In genomic region chr13:113742000-113742441, GRCh38 we compare ENCODE assay signal across 8 cellular contexts. TPM values are rescaled to one million over a fixed set of nuclear protein-coding genes. Genes with fewer than 3 reads are reported as not detected.
DNase-seq lines count a peak whose midpoint lies in the region; ATAC-seq and TF ChIP-seq lines count a peak whose summit lies in the region.

No MANE protein-coding gene starts in this region.

- no peak for TF ChIP-seq POLR2A in HCT116 (IDR thresholded peaks at IDR 0.05; ENCODE audit: borderline replicate concordance, extremely low read depth, insufficient read depth, insufficient read length)

- TF ChIP-seq RAD21 in HCT116 (IDR thresholded peaks at IDR 0.05; ENCODE audit: low read depth) = peak; percentile 31; the same call in 1 of the 2 replicates

- no peaks in the 10 kb centered on the region for H3K36me3 Mint-ChIP-seq in CD14-positive monocyte
- H3K36me3 Mint-ChIP-seq in endodermal cell (ENCODE audit: low read depth) = no peaks in the 10 kb centered on the region

- H3K9ac ChIP-seq in HCT116 (ENCODE audit: low read length) (no peak overlapping the region), endodermal cell (ENCODE audit: extremely low read depth, low read length, poor library complexity, severe bottlenecking) (no peak overlapping the region), neuronal stem cell (ENCODE audit: low read depth, low read length, poor library complexity) (peak overlapping the region; percentile 0)

- H2BK120ac ChIP-seq in neuronal stem cell (ENCODE audit: low read depth, low read length) = peak overlapping the region; percentile 44

- H3K27ac Mint-ChIP-seq in CD14-positive monocyte = peak overlapping the region in 1 of 7 donors; percentile 21
- H3K27ac Mint-ChIP-seq in endodermal cell = no peak overlapping the region

- no peaks in the 10 kb centered on the region for H3K9me3 ChIP-seq in HCT116 (ENCODE audit: control insufficient read depth in 1 of 2, insufficient read depth in 1 of 2, low read depth in 1 of 2, low read length in 2 of 2)
- no peaks in the 10 kb centered on the region for H3K9me3 ChIP-seq in RWPE2 (ENCODE audit: severe bottlenecking)
- no peaks in the 10 kb centered on the region for H3K9me3 ChIP-seq in endodermal cell (ENCODE audit: control insufficient read depth, low read length)
- no peaks in the 10 kb centered on the region for H3K9me3 ChIP-seq in neuronal stem cell (replicated peaks in 1 of 2; ENCODE audit: control insufficient read depth in 2 of 2, insufficient read depth in 1 of 2, low read depth in 1 of 2, low read length in 2 of 2)
- H3K9me3 ChIP-seq in effector memory CD4-positive, alpha-beta T cell (ENCODE audit: control insufficient read depth, low read length) = no peaks in the 10 kb centered on the region

- H3K79me1 ChIP-seq in neuronal stem cell (ENCODE audit: low read depth, low read length) = peaks cover 2% of the 10 kb centered on the region

- H2AFZ ChIP-seq in HCT116 (ENCODE audit: low read depth, low read length, poor library complexity, severe bottlenecking) = no peak overlapping the region
- H2AFZ ChIP-seq in neuronal stem cell (ENCODE audit: low read length) = peak overlapping the region; percentile 4

- no peak overlapping the region for H3K27ac ChIP-seq in HCT116 (ENCODE audit: low read depth, low read length)
- no peak overlapping the region for H3K27ac ChIP-seq in RWPE2 (ENCODE audit: poor library complexity, severe bottlenecking)
- H3K27ac ChIP-seq in endodermal cell (ENCODE audit: low read depth, low read length) = no peak overlapping the region
- no peak overlapping the region for H3K27ac ChIP-seq in neuronal stem cell (replicated peaks; ENCODE audit: low read length)
- no peak overlapping the region for H3K27ac ChIP-seq in effector memory CD4-positive, alpha-beta T cell (ENCODE audit: insufficient read depth, low read length, poor library complexity, severe bottlenecking)

- no TSS peak for BruUV-seq in HCT116 (replicated peaks; lab: Mats Ljungman, UMichigan)

- no peak overlapping the region for H3K14ac ChIP-seq in neuronal stem cell (ENCODE audit: low read length)

- peaks cover 0 to 2% (median 0%) of the 10 kb centered on the region in 7 donors for H3K9me3 Mint-ChIP-seq in CD14-positive monocyte
- H3K9me3 Mint-ChIP-seq in endodermal cell = no peaks in the 10 kb centered on the region

- intact Hi-C loops in CD14-positive monocyte (cut with micrococcal nuclease) (no loop called here), HCT116 (cut with micrococcal nuclease) (no loop called here)

- POLR2A ChIA-PET in HCT116 (lab: Charles Lee) = no interaction called here

- CTCF ChIA-PET in HCT116 (lab: Charles Lee) = interaction anchor here (1.1 kb wide), 1 partner anchor 484 kb away, joined by 3 read pairs; no protein-coding TSS in a partner anchor

- H3K4ac ChIP-seq in neuronal stem cell (ENCODE audit: low read length) = no peak overlapping the region

- no peak overlapping the region for H2BK15ac ChIP-seq in neuronal stem cell (ENCODE audit: low read length)

- H3K9me2 ChIP-seq in HCT116 (ENCODE audit: insufficient read depth) = no peaks in the 10 kb centered on the region

- H3K18ac ChIP-seq in neuronal stem cell (ENCODE audit: low read length) = no peak overlapping the region

- H3K36me3 ChIP-seq in HCT116 (ENCODE audit: control insufficient read depth in 1 of 2, insufficient read depth in 2 of 2, low read length in 2 of 2) (no peaks in the 10 kb centered on the region), RWPE2 (ENCODE audit: low read depth) (no peaks in the 10 kb centered on the region), endodermal cell (ENCODE audit: control insufficient read depth, insufficient read depth, low read length) (no peaks in the 10 kb centered on the region), neuronal stem cell (replicated peaks in 1 of 2; ENCODE audit: control insufficient read depth in 2 of 2, insufficient read depth in 2 of 2, low read length in 2 of 2) (no peaks in the 10 kb centered on the region)
- no peaks in the 10 kb centered on the region for H3K36me3 ChIP-seq in effector memory CD4-positive, alpha-beta T cell (ENCODE audit: control insufficient read depth, insufficient read depth, low read length)

- H2AK5ac ChIP-seq in neuronal stem cell (ENCODE audit: low read depth, low read length) = no peak overlapping the region

- no peak overlapping the region for H3K4me3 ChIP-seq in HCT116 (replicated peaks in 1 of 2; ENCODE audit: low read depth in 1 of 2, low read length in 2 of 2)
- no peak overlapping the region for H3K4me3 ChIP-seq in RWPE2 (ENCODE audit: severe bottlenecking)
- H3K4me3 ChIP-seq in endodermal cell (ENCODE audit: low read length) = no peak overlapping the region
- no peak overlapping the region for H3K4me3 ChIP-seq in neuronal stem cell (ENCODE audit: low read length in 2 of 2)
- no peak overlapping the region for H3K4me3 ChIP-seq in effector memory CD4-positive, alpha-beta T cell (ENCODE audit: insufficient read depth, low read depth, low read length, poor library complexity, severe bottlenecking)

- DNase-seq in CD14-positive monocyte (ENCODE audit: low spot score) = peak; percentile 73
- DNase-seq in HCT116 (ENCODE audit: low read depth, low spot score) = peak; percentile 19
- no peak for DNase-seq in RWPE2 (ENCODE audit: low spot score)
- DNase-seq in endodermal cell = peak; percentile 80
- no peak for DNase-seq in neuronal stem cell (ENCODE audit: low spot score)
- no peak for DNase-seq in effector memory CD4-positive, alpha-beta T cell

- H3K23ac ChIP-seq in neuronal stem cell (ENCODE audit: low read depth, low read length, poor library complexity) = no peak overlapping the region

- H4K20me1 ChIP-seq in HCT116 (ENCODE audit: insufficient read depth) = no peaks in the 10 kb centered on the region

- H3K27me3 Mint-ChIP-seq in CD14-positive monocyte (ENCODE audit: low read depth in 3 of 3) (peaks cover 34 to 63% (median 49%) of the 10 kb centered on the region in 3 donors), endodermal cell (ENCODE audit: insufficient read depth) (peaks cover 2% of the 10 kb centered on the region)

- H4K91ac ChIP-seq in neuronal stem cell (ENCODE audit: low read depth, low read length, poor library complexity) = no peak overlapping the region

- no peaks in the 10 kb centered on the region for H3K27me3 ChIP-seq in HCT116 (ENCODE audit: insufficient read depth, low read length)
- H3K27me3 ChIP-seq in RWPE2 (ENCODE audit: insufficient read depth, poor library complexity, severe bottlenecking) = no peaks in the 10 kb centered on the region
- H3K27me3 ChIP-seq in endodermal cell (ENCODE audit: control insufficient read depth, insufficient read depth, low read length, poor library complexity, severe bottlenecking) = no peaks in the 10 kb centered on the region
- H3K27me3 ChIP-seq in neuronal stem cell (ENCODE audit: control insufficient read depth in 3 of 3, insufficient read depth in 3 of 3, low read depth in 1 of 3, low read length in 3 of 3) = peaks cover 0 to 4% (median 0%) of the 10 kb centered on the region in 3 experiments
- H3K27me3 ChIP-seq in effector memory CD4-positive, alpha-beta T cell (replicated peaks; ENCODE audit: control insufficient read depth, insufficient read depth, low read length, poor library complexity, severe bottlenecking) = peaks cover 19% of the 10 kb centered on the region

- 75 to 82% methylated on average over 12 to 15 of the region's 15 CpGs for WGBS in endodermal cell (ENCODE audit: insufficient coverage in 1 of 2, insufficient read length in 1 of 2), 2 experiments
- WGBS in neuronal stem cell (ENCODE audit: extremely low coverage in 2 of 2, insufficient read length in 2 of 2, insufficient replicate concordance in 1 of 2), 2 donors = no CpG with 5 or more reads among the region's 15 CpGs

- ATAC-seq in HCT116 (peak; percentile 96), RWPE2 (ENCODE audit: low read depth) (peak; percentile 94), HG03097 (IDR thresholded peaks at IDR 0.05; ENCODE audit: low FRiP score, unreplicated experiment) (no peak), GM19397 (IDR thresholded peaks at IDR 0.05; ENCODE audit: unreplicated experiment) (no peak)

- H3K4me1 ChIP-seq in HCT116 (ENCODE audit: control insufficient read depth in 1 of 2, insufficient read depth in 2 of 2, low read length in 2 of 2) (peaks cover 9 to 14% of the 10 kb centered on the region in 2 experiments), RWPE2 (ENCODE audit: insufficient read depth, poor library complexity, severe bottlenecking) (peaks cover 12% of the 10 kb centered on the region), endodermal cell (ENCODE audit: control insufficient read depth, insufficient read depth, low read length) (no peaks in the 10 kb centered on the region), neuronal stem cell (ENCODE audit: control insufficient read depth in 2 of 2, insufficient read depth in 1 of 2, low read depth in 1 of 2, low read length in 2 of 2) (peaks cover 2 to 8% of the 10 kb centered on the region in 2 donors)
- H3K4me1 ChIP-seq in effector memory CD4-positive, alpha-beta T cell (ENCODE audit: control insufficient read depth, insufficient read depth, low read length, poor library complexity, severe bottlenecking) = peaks cover 22% of the 10 kb centered on the region

- H4K8ac ChIP-seq in neuronal stem cell (ENCODE audit: low read depth, low read length) = no peak overlapping the region

- H3K4me3 Mint-ChIP-seq in CD14-positive monocyte (peak overlapping the region; percentile 43 to 74), endodermal cell (no peak overlapping the region)

- RAD21 ChIA-PET in HCT116 (lab: Charles Lee; ENCODE audit: low non-redundant PET in 1 of 2, low total read pairs in 2 of 2, uncharacterized antibody in 2 of 2, unreplicated experiment in 2 of 2) = no interaction called here

- H3K4me1 Mint-ChIP-seq in CD14-positive monocyte (peaks cover 30% of the 10 kb centered on the region), endodermal cell (no peaks in the 10 kb centered on the region)

- peak; percentile 24 for TF ChIP-seq CTCF in CD14-positive monocyte (IDR thresholded peaks at IDR 0.05)
- peak in 2 of 3 experiments; percentile 40 to 57; a peak in 4 of 6 replicates for TF ChIP-seq CTCF in HCT116 (IDR thresholded peaks at IDR 0.05 in 2 of 3, conservative IDR thresholded peaks at IDR 0.05 in 1 of 3; ENCODE audit: borderline replicate concordance in 1 of 3, insufficient read depth in 1 of 3, low read depth in 2 of 3, low read length in 2 of 3)
- TF ChIP-seq CTCF in RWPE2 (IDR thresholded peaks at IDR 0.05; ENCODE audit: poor library complexity, severe bottlenecking) = peak; percentile 48
- peak; percentile 70 for TF ChIP-seq CTCF in endodermal cell (conservative IDR thresholded peaks at IDR 0.05)

- H2BK12ac ChIP-seq in neuronal stem cell (ENCODE audit: low read length) = no peak overlapping the region

- H3K79me2 ChIP-seq in HCT116 (ENCODE audit: insufficient read depth, low read length) = no peaks in the 10 kb centered on the region

- H2BK5ac ChIP-seq in neuronal stem cell (ENCODE audit: low read length) = peak overlapping the region; percentile 26

- H3K4me2 ChIP-seq in HCT116 (ENCODE audit: low read length) (peak overlapping the region; percentile 59), neuronal stem cell (ENCODE audit: insufficient read depth, low read length, poor library complexity, severe bottlenecking) (no peak overlapping the region)

RNA-seq across cellular contexts. Expression of gene TMEM255B, which starts 17.0 kb away (rescaled TPM):
- polyA plus RNA-seq in CD14-positive monocyte = 1 to 10 TPM; 5.9 to 7.5 TPM
- 7.7 TPM for total RNA-seq in HCT116 (2021; ENCODE audit: unreplicated experiment)
- 3.3 and 3.4 TPM in 2 replicates for polyA plus RNA-seq in HCT116 (2012)
- 1 to 10 TPM in 1 of 2 donors, under 1 TPM in 1; 0.55 to 2.1 TPM for total RNA-seq in endodermal cell
- 2.4 TPM for polyA plus RNA-seq in endodermal cell (2013, experiment 1 of 2)
- polyA plus RNA-seq in endodermal cell (2013, experiment 2 of 2) = 1.9 TPM
- 2.5 TPM for polyA plus RNA-seq in neuronal stem cell (2013, experiment 1 of 2)
- 2.2 TPM for polyA plus RNA-seq in neuronal stem cell (2013, experiment 2 of 2)

Comparison
In these comparisons a context has a peak if more than half of its experiments do, and no peak if none do; other contexts are left out.
1. DNase-seq: peak in CD14-positive monocyte (single experiment), HCT116 (single experiment) and endodermal cell (single experiment); none in RWPE2 (single experiment), neuronal stem cell (single experiment) and effector memory CD4-positive, alpha-beta T cell (0 of 3).
2. ATAC-seq: peak in HCT116 (single experiment) and RWPE2 (single experiment); none in HG03097 (single experiment) and GM19397 (single experiment).
3. Peak in every context shown above with its lines, with median percentiles within 50 percentile points of each other: CTCF ChIP-seq.